18 cellular contexts compared by ENCODE assay signal in genomic region chr13:35389535-35389934, GRCh38.
DNase-seq lines count a peak whose midpoint lies in the region; ATAC-seq and TF ChIP-seq lines count a peak whose summit lies in the region.
"Had no signal": no experiment of that assay in that cellular context is flagged by ENCODE, and none has a peak within 500 bp of the region (broad histone marks: within the 10 kb centered on the region; RNA-seq: fewer than 3 reads in every experiment).

No MANE protein-coding gene starts in this region.

- ATAC-seq in GM21360 (IDR thresholded peaks at IDR 0.05; ENCODE audit: unreplicated experiment) (no peak), GM19452 (IDR thresholded peaks at IDR 0.05; ENCODE audit: unreplicated experiment) (no peak)

- peaks cover 3% of the 10 kb centered on the region for H3K9me3 Mint-ChIP-seq in glutamatergic neuron (ENCODE audit: unreplicated experiment)
- H3K9me3 Mint-ChIP-seq: HFFc6 had no signal

- H3K27me3 ChIP-seq in MG63, result no peaks in the 10 kb centered on the region
- no peaks in the 10 kb centered on the region for H3K27me3 ChIP-seq in osteoblast (ENCODE audit: insufficient read depth, low read length)
- H3K27me3 ChIP-seq: BLaER1 had no signal

- TF ChIP-seq CTCF in glutamatergic neuron (IDR thresholded peaks at IDR 0.05; ENCODE audit: partially characterized antibody, unreplicated experiment) (no peak), osteoblast (IDR thresholded peaks at IDR 0.05; ENCODE audit: extremely low read depth, low read depth, low read length) (no peak)

- H3K4me3 ChIP-seq in MG63 (peak overlapping the region; percentile 11; the same call in 1 of the 2 replicates), osteoblast (ENCODE audit: insufficient read depth, low read length) (no peak overlapping the region)
- H3K4me3 ChIP-seq: BLaER1, HAP-1 had no signal

- H3K36me3 Mint-ChIP-seq in glutamatergic neuron (ENCODE audit: unreplicated experiment), result no peaks in the 10 kb centered on the region
- H3K36me3 Mint-ChIP-seq: CD4-positive, CD25-positive, alpha-beta regulatory T cell had no signal

- no peaks in the 10 kb centered on the region for H3K36me3 ChIP-seq in MG63
- H3K36me3 ChIP-seq in osteoblast (ENCODE audit: insufficient read depth, low read length), result no peaks in the 10 kb centered on the region
- H3K36me3 ChIP-seq: BLaER1, HAP-1 had no signal

- H3K9me3 ChIP-seq in MG63 (no peaks in the 10 kb centered on the region), osteoblast (ENCODE audit: low read depth, low read length) (no peaks in the 10 kb centered on the region)
- H3K9me3 ChIP-seq: BLaER1, HAP-1 had no signal

- DNase-seq in MG63, result no peak
- peak; percentile 57 for DNase-seq in SK-N-DZ (ENCODE audit: low spot score)
- no peak for DNase-seq in glutamatergic neuron
- no peak for DNase-seq in osteoblast (ENCODE audit: insufficient read length, low spot score, missing footprints)
- no peak for DNase-seq in COLO668 (lab: John Stamatoyannopoulos, UW; ENCODE audit: unreplicated experiment)
- DNase-seq: CD4-positive, CD25-positive, alpha-beta regulatory T cell; GOT3; MM.1S; NCI-H1694 treated with DMSO at 0.1 percent for 48 hours; NCI-H2171; NCI-H446 had no signal

- H2AFZ ChIP-seq in osteoblast (ENCODE audit: low read length), result no peak overlapping the region

- peaks cover 55% of the 10 kb centered on the region for H3K4me1 Mint-ChIP-seq in glutamatergic neuron (ENCODE audit: low read depth, unreplicated experiment)
- H3K4me1 Mint-ChIP-seq: CD4-positive, CD25-positive, alpha-beta regulatory T cell had no signal

- H4K20me1 ChIP-seq in osteoblast (ENCODE audit: insufficient read depth, low read length), result no peaks in the 10 kb centered on the region
- H4K20me1 ChIP-seq: BLaER1 had no signal

- H3K27ac ChIP-seq in osteoblast (ENCODE audit: low read depth, low read length), result no peak overlapping the region
- H3K27ac ChIP-seq: BLaER1, RWPE1, SK-N-MC had no signal

- H3K79me2 ChIP-seq in osteoblast (ENCODE audit: insufficient read depth, low read length), result no peaks in the 10 kb centered on the region

- H3K27me3 Mint-ChIP-seq in glutamatergic neuron (ENCODE audit: unreplicated experiment), result no peaks in the 10 kb centered on the region
- H3K27me3 Mint-ChIP-seq: CD4-positive, CD25-positive, alpha-beta regulatory T cell had no signal

- no peak overlapping the region for H3K4me3 Mint-ChIP-seq in glutamatergic neuron (ENCODE audit: unreplicated experiment)
- H3K4me3 Mint-ChIP-seq: CD4-positive, CD25-positive, alpha-beta regulatory T cell had no signal

- peak overlapping the region; percentile 58 for H3K4me2 ChIP-seq in osteoblast (ENCODE audit: insufficient read depth, low read length)
- H3K4me2 ChIP-seq: BLaER1 had no signal

- H3K4me1 ChIP-seq in osteoblast (ENCODE audit: insufficient read depth, low read length), result peaks cover 12% of the 10 kb centered on the region
- H3K4me1 ChIP-seq: BLaER1 had no signal

- peak overlapping the region; percentile 88 for H3K27ac Mint-ChIP-seq in glutamatergic neuron (ENCODE audit: unreplicated experiment)
- H3K27ac Mint-ChIP-seq: CD4-positive, CD25-positive, alpha-beta regulatory T cell had no signal
